ENCODE assay signal across 35 cellular contexts in the genomic region with DNA sequence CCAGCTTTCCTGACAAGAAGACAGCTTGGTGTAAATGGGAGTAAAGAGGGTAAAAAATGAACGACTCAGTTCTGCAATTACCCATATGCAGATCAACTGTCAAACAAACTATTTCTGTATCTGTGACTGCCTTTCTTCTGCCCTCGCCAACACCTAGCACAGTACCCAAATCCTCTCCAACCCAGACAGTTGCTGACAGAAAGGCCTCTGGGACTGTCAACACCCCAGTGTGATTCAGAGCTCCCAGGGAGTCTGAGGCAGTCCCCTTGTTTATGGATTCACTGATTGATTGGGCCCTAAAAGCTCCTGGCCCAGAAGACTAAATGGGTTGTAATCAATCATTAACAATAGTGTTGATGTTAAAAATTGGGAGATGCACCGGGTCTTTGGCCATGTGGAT. TPM values are rescaled to one million over a fixed set of nuclear protein-coding genes. Genes with fewer than 3 reads are reported as not detected.
"Had no signal": no experiment of that assay in that cellular context is flagged by ENCODE, and none has a peak within 500 bp of the region (broad histone marks: within the 10 kb centered on the region; RNA-seq: fewer than 3 reads in every experiment).

No MANE protein-coding gene starts in this region.

- H3K27me3 ChIP-seq: adrenal gland, body of pancreas, breast epithelium, MG63, Peyer's patch had no signal

- H3K27ac ChIP-seq: adrenal gland, body of pancreas, Peyer's patch, VCaP had no signal

- H3K4me1 Mint-ChIP-seq: activated B cell treated with CpG ODN at 0.5 μM for 24 hours had no signal

- ATAC-seq: activated naive CD4-positive, alpha-beta T cell treated with anti-CD3 and anti-CD28 coated beads, Interleukin-2, amount 50 U/mL, for 72 hours; activated T-cell treated with anti-CD3 and anti-CD28 coated beads, Interleukin-2, amount 50 U/mL, for 4 hours; body of pancreas; PC-3 had no signal

- H3K9me3 Mint-ChIP-seq: activated B cell treated with CpG ODN at 0.5 μM for 24 hours; activated CD4-positive, alpha-beta memory T cell treated with anti-CD3 and anti-CD28 coated beads for 36 hours; activated naive CD4-positive, alpha-beta T cell treated with anti-CD3 and anti-CD28 coated beads for 36 hours; activated naive CD4-positive, alpha-beta T cell treated with anti-CD3 and anti-CD28 coated beads, Interleukin-2, amount 50 U/mL, for 72 hours; activated T-cell treated with anti-CD3 and anti-CD28 coated beads, Interleukin-2, amount 50 U/mL, for 4 hours; activated T-helper 1 cell treated with anti-CD3 and anti-CD28 coated beads, Interleukin-12 subunit alpha, Interleukin-12 subunit beta, Interleukin-2, Interleukin-4 antibody, amounts not matched to agents 30 ng/mL and 10 ng/mL and 1 ng/mL, durations not matched to agents 14 hours and 24 hours and 36 hours had no signal

- H3K4me1 ChIP-seq: body of pancreas, breast epithelium, Peyer's patch had no signal

- H3K27ac Mint-ChIP-seq: activated B cell treated with CpG ODN at 0.5 μM for 24 hours; activated CD4-positive, alpha-beta memory T cell treated with anti-CD3 and anti-CD28 coated beads for 36 hours; activated naive CD4-positive, alpha-beta T cell treated with anti-CD3 and anti-CD28 coated beads for 36 hours; activated naive CD4-positive, alpha-beta T cell treated with anti-CD3 and anti-CD28 coated beads, Interleukin-2, amount 50 U/mL, for 72 hours; activated T-helper 1 cell treated with anti-CD3 and anti-CD28 coated beads, Interleukin-12 subunit alpha, Interleukin-12 subunit beta, Interleukin-2, Interleukin-4 antibody, amounts not matched to agents 30 ng/mL and 10 ng/mL and 1 ng/mL, durations not matched to agents 14 hours and 24 hours and 36 hours had no signal

- H3K9me3 ChIP-seq: adrenal gland, body of pancreas, breast epithelium, MG63, Peyer's patch had no signal

- H3K36me3 ChIP-seq: adrenal gland, breast epithelium, MG63, Peyer's patch had no signal

- H3K4me3 Mint-ChIP-seq: activated B cell treated with CpG ODN at 0.5 μM for 24 hours; activated CD4-positive, alpha-beta memory T cell treated with anti-CD3 and anti-CD28 coated beads for 36 hours; activated naive CD4-positive, alpha-beta T cell treated with anti-CD3 and anti-CD28 coated beads for 36 hours; activated T-cell treated with anti-CD3 and anti-CD28 coated beads, Interleukin-2, amount 50 U/mL, for 4 hours; activated T-helper 1 cell treated with anti-CD3 and anti-CD28 coated beads, Interleukin-12 subunit alpha, Interleukin-12 subunit beta, Interleukin-2, Interleukin-4 antibody, amounts not matched to agents 30 ng/mL and 10 ng/mL and 1 ng/mL, durations not matched to agents 14 hours and 24 hours and 36 hours had no signal

- H3K4me3 ChIP-seq: adrenal gland, body of pancreas, breast epithelium, MG63, Peyer's patch had no signal

- H3K36me3 Mint-ChIP-seq: activated CD4-positive, alpha-beta memory T cell treated with anti-CD3 and anti-CD28 coated beads for 36 hours; activated naive CD4-positive, alpha-beta T cell treated with anti-CD3 and anti-CD28 coated beads, Interleukin-2, amount 50 U/mL, for 72 hours had no signal

- DNase-seq: activated B cell treated with CpG ODN at 0.5 μM for 24 hours; activated CD4-positive, alpha-beta memory T cell treated with anti-CD3 and anti-CD28 coated beads for 36 hours; activated CD4-positive, alpha-beta T cell treated with anti-CD3 and anti-CD28 coated beads for 4 hours; activated CD4-positive, alpha-beta T cell treated with anti-CD3 and anti-CD28 coated beads, Interleukin-2, amount 50 U/mL, for 1 hour; activated CD4-positive, CD25-positive, alpha-beta regulatory T cell treated with anti-CD3 and anti-CD28 coated beads, Interleukin-2, amount 50 U/mL, for 72 hours; activated CD8-positive, alpha-beta memory T cell treated with anti-CD3 and anti-CD28 coated beads, Interleukin-2, amount 50 U/mL, for 4 hours; activated gamma-delta T cell treated with Interleukin-2 at 50 U/mL for 16 hours; activated naive CD4-positive, alpha-beta T cell treated with anti-CD3 and anti-CD28 coated beads for 36 hours; activated T-cell treated with anti-CD3 and anti-CD28 coated beads for 4 hours; activated T-cell treated with anti-CD3 and anti-CD28 coated beads, Interleukin-2, amount 50 U/mL, for 4 hours; adrenal gland; body of pancreas; Kasumi-1; KG1; MG63; NCI-H1048; NCI-H1105 treated with DMSO at 0.1 percent for 48 hours; NCI-H1436; NCI-H1694; NCI-H1930; NCI-H2081 treated with DMSO at 0.1 percent for 48 hours; NCI-H226; NCI-H446 treated with DMSO at 0.1 percent for 48 hours; NCI-H524; PC-3; Peyer's patch; RPMI8226; SW 1271; T-helper 1 cell; T-helper 2 cell; T-helper 9 cell had no signal

RNA-seq across cellular contexts. Expression of a gene that starts 20.2 kb away (rescaled TPM):
- total RNA-seq: activated B cell treated with CpG ODN at 0.5 μM for 24 hours; activated T-helper 1 cell treated with anti-CD3 and anti-CD28 coated beads, Interleukin-12 subunit alpha, Interleukin-12 subunit beta, Interleukin-2, Interleukin-4 antibody, amounts not matched to agents 30 ng/mL and 10 ng/mL and 1 ng/mL, durations not matched to agents 14 hours and 24 hours and 36 hours had no signal

RNA-seq across cellular contexts. Expression of a gene that starts 54.8 kb away (rescaled TPM):
- total RNA-seq: activated T-cell treated with anti-CD3 and anti-CD28 coated beads, Interleukin-2, amount 50 U/mL, for 4 hours; body of pancreas; Peyer's patch had no signal
